Comparison of ENCODE assay signal across 9 cellular contexts in the genomic region with DNA sequence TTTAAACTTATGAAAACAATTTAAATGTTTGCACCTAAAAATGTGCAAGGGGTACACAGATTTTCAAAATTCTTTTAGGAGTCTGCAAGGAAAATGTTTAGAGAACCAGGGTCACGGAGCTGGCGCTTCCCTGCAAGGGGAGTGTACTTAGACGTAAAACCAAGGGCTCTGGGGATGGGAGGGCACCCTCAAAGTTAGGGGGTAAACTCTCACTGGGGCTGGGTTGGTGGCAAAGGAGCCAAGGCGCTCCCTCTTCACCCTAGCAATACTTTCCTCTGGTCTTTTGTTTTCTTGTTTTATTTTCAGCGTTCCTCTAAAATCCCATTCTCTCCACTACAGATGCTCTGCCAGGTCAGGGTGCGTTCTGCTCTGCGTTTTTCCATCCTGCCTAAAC. TPM values are rescaled to one million over a fixed set of nuclear protein-coding genes. Genes with fewer than 3 reads are reported as not detected.
A peak's percentile ranks its signal among the peaks of the same experiment; 100 is the strongest.
DNase-seq lines count a peak whose midpoint lies in the region; ATAC-seq and TF ChIP-seq lines count a peak whose summit lies in the region.
"Had no signal": no experiment of that assay in that cellular context is flagged by ENCODE, and none has a peak within 500 bp of the region (broad histone marks: within the 10 kb centered on the region; RNA-seq: fewer than 3 reads in every experiment).

No MANE protein-coding gene starts in this region.

- no peaks in the 10 kb centered on the region for H3K27me3 Mint-ChIP-seq in activated CD4-positive, alpha-beta memory T cell treated with anti-CD3 and anti-CD28 coated beads for 36 hours

- 24 to 29% methylated on average over 7 of the region's 7 CpGs for WGBS in GM23248 (ENCODE audit: low coverage in 1 of 2, low lambda C conversion rate in 2 of 2, missing lambda C conversion rate in 2 of 2), 2 experiments

- in situ Hi-C loops in GM23248 (cut with MboI): no loop called here

- TF ChIP-seq CTCF in left ventricle myocardium inferior (IDR thresholded peaks at IDR 0.05; ENCODE audit: borderline replicate concordance): no peak

- no peaks in the 10 kb centered on the region for H3K9me2 ChIP-seq in GM23248 (ENCODE audit: insufficient read depth)

- H3K36me3 Mint-ChIP-seq in activated CD4-positive, alpha-beta memory T cell treated with anti-CD3 and anti-CD28 coated beads for 36 hours: no peaks in the 10 kb centered on the region

- intact Hi-C loops in activated CD4-positive, alpha-beta memory T cell treated with anti-CD3 and anti-CD28 coated beads for 36 hours (cut with micrococcal nuclease): no loop called here
- intact Hi-C loops in left ventricle myocardium inferior (cut with micrococcal nuclease): no loop called here

- H3F3A ChIP-seq in GM23248 (ENCODE audit: insufficient read depth): peaks cover 11% of the 10 kb centered on the region; the same call in 1 of the 2 replicates

- H3K4me2 ChIP-seq in GM23248 (ENCODE audit: unreplicated experiment): peak overlapping the region; percentile 86

- peak overlapping the region; percentile 84 for H2AFZ ChIP-seq in GM23248

- H4K20me1 ChIP-seq in GM23248 (ENCODE audit: insufficient read depth): no peaks in the 10 kb centered on the region

- DNase-seq in GM23248: peak; percentile 9
- DNase-seq in activated CD4-positive, alpha-beta memory T cell treated with anti-CD3 and anti-CD28 coated beads for 36 hours: no peak
- no peak for DNase-seq in left ventricle myocardium inferior
- no peak for DNase-seq in skeletal muscle cell (ENCODE audit: low read depth)
- no peak for DNase-seq in NCI-H774 (lab: John Stamatoyannopoulos, UW)

- H3K79me2 ChIP-seq in GM23248 (ENCODE audit: insufficient read depth): no peaks in the 10 kb centered on the region

- H3K9ac ChIP-seq in GM23248: peak overlapping the region; percentile 82

- no peaks in the 10 kb centered on the region for H3K36me3 ChIP-seq in GM23248 (ENCODE audit: low read depth)
- no peaks in the 10 kb centered on the region for H3K36me3 ChIP-seq in left ventricle myocardium inferior

- ATAC-seq in HG03196 (IDR thresholded peaks at IDR 0.05; ENCODE audit: unreplicated experiment): no peak
- no peak for ATAC-seq in HG02798 (IDR thresholded peaks at IDR 0.05; ENCODE audit: poor library complexity, unreplicated experiment)
- no peak for ATAC-seq in esophagus mucosa

- peaks cover 5% of the 10 kb centered on the region for H3K4me1 Mint-ChIP-seq in activated CD4-positive, alpha-beta memory T cell treated with anti-CD3 and anti-CD28 coated beads for 36 hours (ENCODE audit: low read depth)

- H3K9me3 ChIP-seq in GM23248 (ENCODE audit: low read depth) (no peaks in the 10 kb centered on the region), left ventricle myocardium inferior (replicated peaks) (no peaks in the 10 kb centered on the region)
- H3K9me3 ChIP-seq: mucosa of descending colon had no signal

- peak overlapping the region; percentile 80 for H3K4me3 Mint-ChIP-seq in activated CD4-positive, alpha-beta memory T cell treated with anti-CD3 and anti-CD28 coated beads for 36 hours

- H3K27ac Mint-ChIP-seq in activated CD4-positive, alpha-beta memory T cell treated with anti-CD3 and anti-CD28 coated beads for 36 hours: no peak overlapping the region

- H3K4me3 ChIP-seq in GM23248: peak overlapping the region; percentile 82
- H3K4me3 ChIP-seq in left ventricle myocardium inferior: peak overlapping the region; percentile 69
- peak overlapping the region; percentile 61 for H3K4me3 ChIP-seq in skeletal muscle cell (ENCODE audit: low read depth, low read length)

- H3K9me3 Mint-ChIP-seq in activated CD4-positive, alpha-beta memory T cell treated with anti-CD3 and anti-CD28 coated beads for 36 hours: no peaks in the 10 kb centered on the region

- H3K27ac ChIP-seq in GM23248 (peak overlapping the region; percentile 71), left ventricle myocardium inferior (replicated peaks) (peak overlapping the region; percentile 79)

- POLR2A ChIA-PET in activated CD4-positive, alpha-beta memory T cell treated with anti-CD3 and anti-CD28 coated beads for 36 hours (lab: Charles Lee): no interaction called here

- H3K4me1 ChIP-seq in GM23248 (ENCODE audit: insufficient read depth) (peaks cover 12% of the 10 kb centered on the region), left ventricle myocardium inferior (peaks cover 14% of the 10 kb centered on the region)

- CTCF ChIA-PET in activated CD4-positive, alpha-beta memory T cell treated with anti-CD3 and anti-CD28 coated beads for 36 hours (lab: Charles Lee): interaction anchor here (1.0 kb wide), 1 partner anchor 277 kb away, joined by 3 read pairs; no protein-coding TSS in a partner anchor

- no peaks in the 10 kb centered on the region for H3K27me3 ChIP-seq in GM23248 (replicated peaks; ENCODE audit: insufficient read depth)
- H3K27me3 ChIP-seq in left ventricle myocardium inferior (ENCODE audit: low read depth): no peaks in the 10 kb centered on the region

RNA-seq across cellular contexts. Expression of a gene that starts 20.0 kb away (rescaled TPM):
- total RNA-seq in GM23248 (2014; rRNA removed; shearing (Covaris generic)): not detected in 2 replicates
- not detected in 2 replicates for polyA plus RNA-seq in GM23248 (2016; fragmentation: Nextera tagmentation; extraction: Ambion mirVana)
- not detected for total RNA-seq in activated CD4-positive, alpha-beta memory T cell treated with anti-CD3 and anti-CD28 coated beads for 36 hours
- total RNA-seq in left ventricle myocardium inferior (not detected), esophagus mucosa (not detected)
- total RNA-seq: mucosa of descending colon had no signal

RNA-seq across cellular contexts. Expression of a gene that starts 42.9 kb away (rescaled TPM):
- total RNA-seq in GM23248 (2014; rRNA removed; shearing (Covaris generic)): 80.1 and 81.3 TPM in 2 replicates
- 19.5 and 22.5 TPM in 2 replicates for polyA plus RNA-seq in GM23248 (2016; fragmentation: Nextera tagmentation; extraction: Ambion mirVana)
- total RNA-seq in activated CD4-positive, alpha-beta memory T cell treated with anti-CD3 and anti-CD28 coated beads for 36 hours: 10 to 100 TPM; 13.7 to 14.4 TPM
- total RNA-seq in left ventricle myocardium inferior: 380 TPM
- 9.2 TPM for total RNA-seq in esophagus mucosa

RNA-seq across cellular contexts. Expression of a gene that starts 43.0 kb away (rescaled TPM):
- total RNA-seq in GM23248 (2014; rRNA removed; shearing (Covaris generic)): 8.6 and 10.5 TPM in 2 replicates
- polyA plus RNA-seq in GM23248 (2016; fragmentation: Nextera tagmentation; extraction: Ambion mirVana): 4.5 and 5.0 TPM in 2 replicates
- total RNA-seq in activated CD4-positive, alpha-beta memory T cell treated with anti-CD3 and anti-CD28 coated beads for 36 hours: 10 to 100 TPM; 10.5 to 10.8 TPM
- total RNA-seq in left ventricle myocardium inferior (9.1 TPM), esophagus mucosa (3.2 TPM)
